ENCODE assay signal across 22 cellular contexts in the genomic region with DNA sequence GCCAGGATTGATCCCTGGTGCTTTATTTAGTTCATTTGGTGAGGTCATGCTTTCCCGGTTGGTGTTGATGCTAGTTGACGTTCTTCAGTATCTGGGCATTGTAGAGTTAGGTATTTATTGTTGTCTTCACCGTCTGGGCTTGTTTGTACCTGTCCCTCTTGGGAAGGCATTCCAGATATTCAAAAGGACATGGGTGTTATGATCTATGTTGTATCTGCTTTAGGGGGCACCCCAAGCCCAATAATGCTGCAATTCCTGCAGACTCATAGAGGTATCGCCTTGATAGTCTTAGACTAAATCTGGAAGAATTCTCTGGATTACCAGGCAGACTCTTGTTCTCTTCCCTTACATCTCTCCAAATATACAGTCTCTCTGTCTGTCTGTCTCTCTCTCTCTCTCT. TPM values are rescaled to one million over a fixed set of nuclear protein-coding genes. Genes with fewer than 3 reads are reported as not detected.
"Had no signal": no experiment of that assay in that cellular context is flagged by ENCODE, and none has a peak within 500 bp of the region (broad histone marks: within the 10 kb centered on the region; RNA-seq: fewer than 3 reads in every experiment).

No MANE protein-coding gene starts in this region.

- DNase-seq: activated CD4-positive, alpha-beta T cell treated with anti-CD3 and anti-CD28 coated beads for 48 hours; activated CD4-positive, alpha-beta T cell treated with anti-CD3 and anti-CD28 coated beads, Interleukin-2, amount 50 U/mL, for 4 hours; activated CD4-positive, CD25-positive, alpha-beta regulatory T cell treated with anti-CD3 and anti-CD28 coated beads, Interleukin-2, amount 50 U/mL, for 72 hours; activated CD8-positive, alpha-beta memory T cell treated with anti-CD3 and anti-CD28 coated beads, Interleukin-2, amount 50 U/mL, for 48 hours; activated CD8-positive, alpha-beta T cell treated with anti-CD3 and anti-CD28 coated beads, Interleukin-2, amount 10 ng/mL, durations not matched to agents 7 days and 5 days; activated naive CD4-positive, alpha-beta T cell treated with anti-CD3 and anti-CD28 coated beads, Interleukin-2, amount 50 U/mL, for 16 hours; activated T-cell treated with anti-CD3 and anti-CD28 coated beads, Interleukin-2, amount 50 U/mL, for 1 hour; aorta; NCI-H1105 treated with DMSO at 0.1 percent for 48 hours; NCI-H1436 treated with DMSO at 0.1 percent for 48 hours; NCI-H187; NCI-H2081; NCI-H510A treated with DMSO at 0.1 percent for 48 hours; NCI-H69; OCI-M1; Right ventricle myocardium superior; RPMI8226 had no signal

- H3K36me3 ChIP-seq: cardiac muscle cell, SJSA1 had no signal

- H3K27me3 ChIP-seq: cardiac muscle cell, SJSA1 had no signal

- H3K4me3 Mint-ChIP-seq: activated CD8-positive, alpha-beta T cell treated with anti-CD3 and anti-CD28 coated beads, Interleukin-2, amount 10 ng/mL, durations not matched to agents 7 days and 5 days; T-helper 1 cell treated with Interleukin-12 subunit alpha and Interleukin-12 subunit beta and Interleukin-4 antibody, amounts not matched to agents 30 μg/mL and 1 μg/mL, for 36 hours had no signal

- ATAC-seq: activated CD8-positive, alpha-beta T cell treated with anti-CD3 and anti-CD28 coated beads, Interleukin-2, amount 10 ng/mL, durations not matched to agents 7 days and 5 days; Panc1; SK-N-SH treated with all-trans-retinoic acid at 6 μM for 48 hours had no signal

- H3K9me3 Mint-ChIP-seq: T-helper 1 cell treated with Interleukin-12 subunit alpha and Interleukin-12 subunit beta and Interleukin-4 antibody, amounts not matched to agents 30 μg/mL and 1 μg/mL, for 36 hours had no signal

- H3K4me3 ChIP-seq: cardiac muscle cell, SJSA1 had no signal

- H3K4me1 ChIP-seq: SJSA1 had no signal

- H3K27ac Mint-ChIP-seq: activated CD8-positive, alpha-beta T cell treated with anti-CD3 and anti-CD28 coated beads, Interleukin-2, amount 10 ng/mL, durations not matched to agents 7 days and 5 days; T-helper 1 cell treated with Interleukin-12 subunit alpha and Interleukin-12 subunit beta and Interleukin-4 antibody, amounts not matched to agents 30 μg/mL and 1 μg/mL, for 36 hours had no signal

- H3K27ac ChIP-seq: cardiac muscle cell, SJSA1 had no signal

- H3K9me3 ChIP-seq: SJSA1 had no signal

RNA-seq across cellular contexts. Expression of a gene that starts 42.1 kb away (rescaled TPM):
- total RNA-seq: SJSA1 had no signal
